16 cellular contexts compared by ENCODE assay signal in the genomic region with DNA sequence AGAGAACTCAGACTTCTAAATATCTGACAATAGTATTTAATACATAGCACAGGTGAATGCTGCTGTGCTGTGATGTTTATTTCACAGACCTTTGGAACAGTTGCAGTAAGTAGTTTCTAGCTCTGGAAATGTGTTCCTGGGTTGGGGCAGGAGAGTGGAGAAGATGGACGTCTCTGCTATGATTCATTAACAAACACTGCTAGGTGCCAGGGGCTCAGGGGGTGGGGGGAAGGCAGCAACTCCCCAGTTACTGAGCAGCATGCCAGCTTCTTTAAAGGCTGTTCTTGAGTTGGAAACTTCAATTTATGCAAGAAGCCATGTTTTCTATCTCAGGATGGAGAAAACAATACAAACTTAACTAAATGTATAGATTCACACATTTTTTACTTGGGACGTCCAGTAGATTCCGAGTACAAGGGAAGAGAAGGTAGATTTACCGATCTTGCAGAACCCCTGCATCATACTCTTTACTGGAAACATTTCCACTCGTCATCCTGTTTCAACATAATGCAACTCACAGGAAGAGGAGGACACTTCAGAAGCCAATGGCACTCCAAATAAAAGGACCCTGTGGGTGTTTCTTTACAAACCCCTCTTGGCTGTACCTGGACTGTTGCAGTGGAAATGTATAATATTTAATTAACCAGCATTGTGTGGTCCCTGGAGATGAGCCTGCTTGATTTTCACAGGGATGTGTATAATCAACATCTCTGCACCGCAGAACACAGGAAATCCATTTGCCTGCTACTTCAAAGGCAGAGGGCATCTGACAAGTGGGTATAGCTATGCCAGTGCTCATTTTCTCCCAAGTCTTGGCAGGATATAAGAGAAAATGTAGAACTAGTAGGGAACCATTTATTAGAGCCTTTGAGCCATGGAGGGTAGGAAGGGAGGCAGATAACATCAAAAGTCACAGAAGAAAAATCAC.
DNase-seq lines count a peak whose midpoint lies in the region; ATAC-seq and TF ChIP-seq lines count a peak whose summit lies in the region.
"Had no signal": no experiment of that assay in that cellular context is flagged by ENCODE, and none has a peak within 500 bp of the region (broad histone marks: within the 10 kb centered on the region; RNA-seq: fewer than 3 reads in every experiment).

No MANE protein-coding gene starts in this region.

- intact Hi-C loops in activated CD4-positive, alpha-beta T cell treated with anti-CD3 and anti-CD28 coated beads, Interleukin-2, amount 10 ng/mL, durations not matched to agents 24 days and 14 days (cut with micrococcal nuclease): no loop called here
- intact Hi-C loops in Right ventricle myocardium inferior (cut with DNase I): no loop called here
- intact Hi-C loops in PC-9 (cut with micrococcal nuclease; ENCODE audit: unreplicated experiment): no loop called here

- POLR2A ChIA-PET in PC-9 (lab: Charles Lee; ENCODE audit: unreplicated experiment): no interaction called here

- H3K36me3 ChIP-seq in neutrophil: no peaks in the 10 kb centered on the region
- H3K36me3 ChIP-seq in PC-9 (ENCODE audit: low read depth): no peaks in the 10 kb centered on the region
- H3K36me3 ChIP-seq: ovary, tibial nerve had no signal

- BruUV-seq in PC-9 (replicated peaks; lab: Mats Ljungman, UMichigan): no TSS peak

- no peak for TF ChIP-seq POLR2A in NB4 (IDR thresholded peaks at IDR 0.05; ENCODE audit: extremely low read depth, insufficient read length)

- H3K9me2 ChIP-seq in PC-9 (ENCODE audit: insufficient read depth): no peaks in the 10 kb centered on the region

- TF ChIP-seq CTCF in NB4 (IDR thresholded peaks at IDR 0.05; ENCODE audit: low read depth, low read length): no peak
- TF ChIP-seq CTCF in neutrophil (IDR thresholded peaks at IDR 0.05): no peak
- TF ChIP-seq CTCF in PC-9 (conservative IDR thresholded peaks at IDR 0.05): no peak

- peak overlapping the region; percentile 82 for H3K27ac Mint-ChIP-seq in activated CD4-positive, alpha-beta T cell treated with anti-CD3 and anti-CD28 coated beads, Interleukin-2, amount 10 ng/mL, durations not matched to agents 24 days and 14 days
- H3K27ac Mint-ChIP-seq in activated T-helper 17 cell treated with anti-CD3 and anti-CD28 coated beads, Interleukin-2, amount 50 U/mL, for 72 hours: peak overlapping the region; percentile 54
- H3K27ac Mint-ChIP-seq: memory B cell had no signal

- H3K9me3 ChIP-seq in neutrophil (no peaks in the 10 kb centered on the region), PC-9 (ENCODE audit: insufficient read depth, low read depth) (no peaks in the 10 kb centered on the region)
- H3K9me3 ChIP-seq: ovary, tibial nerve had no signal

- 0 out of 2 replicates have a peak, but pooled peaks cover 1% of the 10 kb centered on the region for H3F3A ChIP-seq in PC-9 (ENCODE audit: insufficient read depth, low read depth)

- H3K4me1 Mint-ChIP-seq in activated CD4-positive, alpha-beta T cell treated with anti-CD3 and anti-CD28 coated beads, Interleukin-2, amount 10 ng/mL, durations not matched to agents 24 days and 14 days: peaks cover 26% of the 10 kb centered on the region
- peaks cover 11% of the 10 kb centered on the region for H3K4me1 Mint-ChIP-seq in activated T-helper 17 cell treated with anti-CD3 and anti-CD28 coated beads, Interleukin-2, amount 50 U/mL, for 72 hours

- H3K9me3 Mint-ChIP-seq in activated CD4-positive, alpha-beta T cell treated with anti-CD3 and anti-CD28 coated beads, Interleukin-2, amount 10 ng/mL, durations not matched to agents 24 days and 14 days: no peaks in the 10 kb centered on the region
- H3K9me3 Mint-ChIP-seq in activated T-helper 17 cell treated with anti-CD3 and anti-CD28 coated beads, Interleukin-2, amount 50 U/mL, for 72 hours: no peaks in the 10 kb centered on the region
- H3K9me3 Mint-ChIP-seq: memory B cell had no signal

- peaks cover 51 to 62% of the 10 kb centered on the region in 2 experiments for H3K4me1 ChIP-seq in neutrophil (ENCODE audit: control insufficient read depth in 1 of 2, insufficient read depth in 1 of 2, low read depth in 1 of 2, low read length in 1 of 2)
- peaks cover 3% of the 10 kb centered on the region; the same call in 1 of the 2 replicates for H3K4me1 ChIP-seq in PC-9 (replicated peaks; ENCODE audit: insufficient read depth)
- H3K4me1 ChIP-seq: tibial nerve had no signal

- peak overlapping the region; percentile 50 for H3K4me3 Mint-ChIP-seq in activated CD4-positive, alpha-beta T cell treated with anti-CD3 and anti-CD28 coated beads, Interleukin-2, amount 10 ng/mL, durations not matched to agents 24 days and 14 days
- peak overlapping the region; percentile 56 for H3K4me3 Mint-ChIP-seq in activated T-helper 17 cell treated with anti-CD3 and anti-CD28 coated beads, Interleukin-2, amount 50 U/mL, for 72 hours
- H3K4me3 Mint-ChIP-seq: memory B cell had no signal

- CTCF ChIA-PET in PC-9 (lab: Charles Lee): no interaction called here

- no peak overlapping the region for H2AFZ ChIP-seq in PC-9

- peak; percentile 39 for ATAC-seq in activated T-helper 17 cell treated with anti-CD3 and anti-CD28 coated beads, Interleukin-2, amount 50 U/mL, for 72 hours (replicated peaks)
- ATAC-seq in Right ventricle myocardium inferior (no peak), HG02840 (IDR thresholded peaks at IDR 0.05; ENCODE audit: low FRiP score, unreplicated experiment) (no peak)

- peaks cover 16% of the 10 kb centered on the region for H3K36me3 Mint-ChIP-seq in activated CD4-positive, alpha-beta T cell treated with anti-CD3 and anti-CD28 coated beads, Interleukin-2, amount 10 ng/mL, durations not matched to agents 24 days and 14 days (ENCODE audit: low read depth)
- H3K36me3 Mint-ChIP-seq in activated T-helper 17 cell treated with anti-CD3 and anti-CD28 coated beads, Interleukin-2, amount 50 U/mL, for 72 hours (ENCODE audit: low read depth): peaks cover 14% of the 10 kb centered on the region

- H3K27me3 ChIP-seq in neutrophil: no peaks in the 10 kb centered on the region
- H3K27me3 ChIP-seq in PC-9 (ENCODE audit: insufficient read depth, low read depth): no peaks in the 10 kb centered on the region
- H3K27me3 ChIP-seq: ovary, tibial nerve had no signal

- H3K79me2 ChIP-seq in PC-9 (ENCODE audit: low read depth): no peaks in the 10 kb centered on the region

- H3K27me3 Mint-ChIP-seq in activated CD4-positive, alpha-beta T cell treated with anti-CD3 and anti-CD28 coated beads, Interleukin-2, amount 10 ng/mL, durations not matched to agents 24 days and 14 days: no peaks in the 10 kb centered on the region
- no peaks in the 10 kb centered on the region for H3K27me3 Mint-ChIP-seq in activated T-helper 17 cell treated with anti-CD3 and anti-CD28 coated beads, Interleukin-2, amount 50 U/mL, for 72 hours
- H3K27me3 Mint-ChIP-seq: memory B cell had no signal

- no peak overlapping the region for H3K4me2 ChIP-seq in PC-9

- peak; percentile 58 for DNase-seq in activated CD4-positive, alpha-beta T cell treated with anti-CD3 and anti-CD28 coated beads, Interleukin-2, amount 10 ng/mL, durations not matched to agents 24 days and 14 days
- DNase-seq in activated CD4-positive, alpha-beta T cell treated with anti-CD3 and anti-CD28 coated beads, Interleukin-2, amount 50 U/mL, for 1 hour: no peak
- DNase-seq in NB4 (ENCODE audit: low read depth): peak; percentile 21
- DNase-seq in Right ventricle myocardium inferior (ENCODE audit: missing footprints): no peak
- no peak for DNase-seq in PC-9
- DNase-seq: ACHN; anterior cingulate cortex; effector CD4-positive, alpha-beta T cell; HCEC 1CT; NCI-H524; ovary had no signal

- H4K20me1 ChIP-seq in PC-9 (ENCODE audit: insufficient read depth): no peaks in the 10 kb centered on the region

- H3K4me3 ChIP-seq in NB4 (ENCODE audit: low read depth, low read length): no peak overlapping the region
- H3K4me3 ChIP-seq in neutrophil (ENCODE audit: low read depth in 1 of 2, low read length in 1 of 2): peak overlapping the region; percentile 13 to 47
- no peak overlapping the region for H3K4me3 ChIP-seq in PC-9
- H3K4me3 ChIP-seq: ovary, tibial nerve had no signal

- peak overlapping the region; percentile 95 for H3K27ac ChIP-seq in neutrophil
- H3K27ac ChIP-seq in PC-9: no peak overlapping the region
- H3K27ac ChIP-seq: ovary, tibial nerve had no signal

Comparison
In these comparisons a context has a peak if more than half of its experiments do, and no peak if none do; other contexts are left out.
1. DNase-seq: peak in activated CD4-positive, alpha-beta T cell treated with anti-CD3 and anti-CD28 coated beads, Interleukin-2, amount 10 ng/mL, durations not matched to agents 24 days and 14 days (single experiment) and NB4 (single experiment); none in activated CD4-positive, alpha-beta T cell treated with anti-CD3 and anti-CD28 coated beads, Interleukin-2, amount 50 U/mL, for 1 hour (single experiment), Right ventricle myocardium inferior (single experiment) and PC-9 (0 of 2).
2. H3K4me3 ChIP-seq: peak in neutrophil (2 of 2); none in NB4 (single experiment) and PC-9 (single experiment).